Comparison of ENCODE assay signal across 2 cellular contexts in the genomic region with DNA sequence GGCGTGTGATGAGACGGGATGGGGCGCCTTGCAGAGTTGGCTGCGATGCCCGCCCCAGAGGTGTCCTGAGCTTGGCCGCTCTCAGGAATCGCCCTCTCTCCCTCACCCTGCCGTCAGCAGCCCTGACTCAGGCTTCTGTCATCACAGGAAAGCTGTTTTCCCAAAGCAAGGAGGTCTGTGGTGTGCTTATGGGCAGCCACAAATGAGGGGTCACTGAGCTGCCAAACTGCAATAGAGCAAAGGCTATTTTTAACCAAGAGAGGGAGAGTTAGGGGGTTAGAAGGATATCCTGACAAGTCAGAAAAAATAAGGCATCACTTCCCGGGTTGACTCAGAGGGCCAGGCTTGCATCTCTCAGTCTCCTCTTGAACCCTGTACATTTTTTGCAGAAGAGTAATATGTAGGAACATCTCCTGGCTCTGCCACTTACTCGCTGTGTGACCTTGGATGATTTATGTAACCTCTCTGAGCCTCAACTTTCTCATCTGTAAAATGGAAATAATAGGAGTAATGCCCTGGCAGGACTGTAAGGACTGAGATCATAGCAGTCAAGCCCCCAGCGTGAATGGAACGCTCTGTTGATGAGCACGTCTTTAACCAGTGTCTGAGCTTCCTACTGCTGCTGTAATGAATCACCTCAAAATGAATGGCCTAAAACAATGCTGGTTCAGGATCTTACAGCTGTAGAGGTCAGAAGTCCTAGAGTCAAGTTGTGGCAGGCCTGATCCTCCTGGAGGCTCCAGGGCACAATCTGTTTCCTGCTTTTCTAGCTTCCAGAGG.
TF ChIP-seq lines count a peak whose summit lies in the region.

No MANE protein-coding gene starts in this region.

TF ChIP-seq in K562, 482 proteins besides CTCF, POLR2A, EP300 and RAD21 (continued from another document and continues in another):
- 0 out of 2 replicates have a peak, but pooled peaks have one; percentile 14 for TF ChIP-seq JUN (IDR thresholded peaks at IDR 0.05; ENCODE audit: borderline replicate concordance, low read depth, low read length)
- no peak for TF ChIP-seq JUN (CRISPR knock-in tag; IDR thresholded peaks at IDR 0.05; ENCODE audit: borderline replicate concordance)
- TF ChIP-seq C11orf30 (IDR thresholded peaks at IDR 0.05; ENCODE audit: low read depth) = no peak
- TF ChIP-seq, protein P1, sequence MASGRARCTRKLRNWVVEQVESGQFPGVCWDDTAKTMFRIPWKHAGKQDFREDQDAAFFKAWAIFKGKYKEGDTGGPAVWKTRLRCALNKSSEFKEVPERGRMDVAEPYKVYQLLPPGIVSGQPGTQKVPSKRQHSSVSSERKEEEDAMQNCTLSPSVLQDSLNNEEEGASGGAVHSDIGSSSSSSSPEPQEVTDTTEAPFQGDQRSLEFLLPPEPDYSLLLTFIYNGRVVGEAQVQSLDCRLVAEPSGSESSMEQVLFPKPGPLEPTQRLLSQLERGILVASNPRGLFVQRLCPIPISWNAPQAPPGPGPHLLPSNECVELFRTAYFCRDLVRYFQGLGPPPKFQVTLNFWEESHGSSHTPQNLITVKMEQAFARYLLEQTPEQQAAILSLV (tag; IDR thresholded peaks at IDR 0.05) = no peak
- no peak for TF ChIP-seq ZSCAN32 (CRISPR knock-in tag; IDR thresholded peaks at IDR 0.05)
- TF ChIP-seq SETDB1 (IDR thresholded peaks at IDR 0.05; ENCODE audit: low read length) = no peak
- no peak for TF ChIP-seq PRPF4 (IDR thresholded peaks at IDR 0.05; ENCODE audit: insufficient read depth, low read depth, low read length, poor library complexity, severe bottlenecking)
- TF ChIP-seq TBL1XR1 (IDR thresholded peaks at IDR 0.05; ENCODE audit: low read length in 2 of 2) = no peak
- no peak for TF ChIP-seq ZBTB1 (CRISPR knock-in tag; IDR thresholded peaks at IDR 0.05; ENCODE audit: borderline replicate concordance, low read depth)
- TF ChIP-seq SLC30A9 (CRISPR knock-in tag; IDR thresholded peaks at IDR 0.05) = no peak
- no peak for TF ChIP-seq YBX1 (IDR thresholded peaks at IDR 0.05)
- TF ChIP-seq, protein P2, sequence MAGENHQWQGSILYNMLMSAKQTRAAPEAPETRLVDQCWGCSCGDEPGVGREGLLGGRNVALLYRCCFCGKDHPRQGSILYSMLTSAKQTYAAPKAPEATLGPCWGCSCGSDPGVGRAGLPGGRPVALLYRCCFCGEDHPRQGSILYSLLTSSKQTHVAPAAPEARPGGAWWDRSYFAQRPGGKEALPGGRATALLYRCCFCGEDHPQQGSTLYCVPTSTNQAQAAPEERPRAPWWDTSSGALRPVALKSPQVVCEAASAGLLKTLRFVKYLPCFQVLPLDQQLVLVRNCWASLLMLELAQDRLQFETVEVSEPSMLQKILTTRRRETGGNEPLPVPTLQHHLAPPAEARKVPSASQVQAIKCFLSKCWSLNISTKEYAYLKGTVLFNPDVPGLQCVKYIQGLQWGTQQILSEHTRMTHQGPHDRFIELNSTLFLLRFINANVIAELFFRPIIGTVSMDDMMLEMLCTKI (IDR thresholded peaks at IDR 0.05; ENCODE audit: partially characterized antibody) = no peak
- no peak for TF ChIP-seq HIVEP1 (CRISPR knock-in tag; IDR thresholded peaks at IDR 0.05)
- no peak for TF ChIP-seq SMAD3 (CRISPR knock-in tag; conservative IDR thresholded peaks at IDR 0.05)
- TF ChIP-seq RBM39 (optimal IDR thresholded peaks at IDR 0.05; ENCODE audit: low read depth, low read length) = no peak
- TF ChIP-seq KDM5B (IDR thresholded peaks at IDR 0.05; ENCODE audit: insufficient replicate concordance, low read depth, low read length) = no peak
- no peak for TF ChIP-seq CREB1 (IDR thresholded peaks at IDR 0.05)
- TF ChIP-seq CREB1 (CRISPR knock-in tag; IDR thresholded peaks at IDR 0.05) = no peak
- TF ChIP-seq TCF3 (CRISPR knock-in tag; IDR thresholded peaks at IDR 0.05) = peak; percentile 11; the same call in 1 of the 2 replicates
- TF ChIP-seq GTF2E2 (tag; IDR thresholded peaks at IDR 0.05) = 0 out of 2 replicates have a peak, but pooled peaks have one; percentile 43
- TF ChIP-seq BMI1 (IDR thresholded peaks at IDR 0.05; ENCODE audit: low read length) = no peak
- TF ChIP-seq, protein P3, sequence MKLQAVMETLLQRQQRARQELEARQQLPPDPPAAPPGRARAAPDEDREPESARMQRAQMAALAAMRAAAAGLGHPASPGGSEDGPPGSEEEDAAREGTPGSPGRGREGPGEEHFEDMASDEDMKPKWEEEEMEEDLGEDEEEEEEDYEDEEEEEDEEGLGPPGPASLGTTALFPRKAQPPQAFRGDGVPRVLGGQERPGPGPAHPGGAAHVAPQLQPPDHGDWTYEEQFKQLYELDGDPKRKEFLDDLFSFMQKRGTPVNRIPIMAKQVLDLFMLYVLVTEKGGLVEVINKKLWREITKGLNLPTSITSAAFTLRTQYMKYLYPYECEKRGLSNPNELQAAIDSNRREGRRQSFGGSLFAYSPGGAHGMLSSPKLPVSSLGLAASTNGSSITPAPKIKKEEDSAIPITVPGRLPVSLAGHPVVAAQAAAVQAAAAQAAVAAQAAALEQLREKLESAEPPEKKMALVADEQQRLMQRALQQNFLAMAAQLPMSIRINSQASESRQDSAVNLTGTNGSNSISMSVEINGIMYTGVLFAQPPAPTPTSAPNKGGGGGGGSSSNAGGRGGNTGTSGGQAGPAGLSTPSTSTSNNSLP (IDR thresholded peaks at IDR 0.05; ENCODE audit: borderline replicate concordance, low read depth, low read length) = no peak
- TF ChIP-seq, protein P4, sequence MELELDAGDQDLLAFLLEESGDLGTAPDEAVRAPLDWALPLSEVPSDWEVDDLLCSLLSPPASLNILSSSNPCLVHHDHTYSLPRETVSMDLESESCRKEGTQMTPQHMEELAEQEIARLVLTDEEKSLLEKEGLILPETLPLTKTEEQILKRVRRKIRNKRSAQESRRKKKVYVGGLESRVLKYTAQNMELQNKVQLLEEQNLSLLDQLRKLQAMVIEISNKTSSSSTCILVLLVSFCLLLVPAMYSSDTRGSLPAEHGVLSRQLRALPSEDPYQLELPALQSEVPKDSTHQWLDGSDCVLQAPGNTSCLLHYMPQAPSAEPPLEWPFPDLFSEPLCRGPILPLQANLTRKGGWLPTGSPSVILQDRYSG (tag; conservative IDR thresholded peaks at IDR 0.05; ENCODE audit: low read depth) = no peak
- peak; percentile 82 for TF ChIP-seq RBM25 (IDR thresholded peaks at IDR 0.05; ENCODE audit: low read depth, low read length, severe bottlenecking)
- TF ChIP-seq, protein P5, sequence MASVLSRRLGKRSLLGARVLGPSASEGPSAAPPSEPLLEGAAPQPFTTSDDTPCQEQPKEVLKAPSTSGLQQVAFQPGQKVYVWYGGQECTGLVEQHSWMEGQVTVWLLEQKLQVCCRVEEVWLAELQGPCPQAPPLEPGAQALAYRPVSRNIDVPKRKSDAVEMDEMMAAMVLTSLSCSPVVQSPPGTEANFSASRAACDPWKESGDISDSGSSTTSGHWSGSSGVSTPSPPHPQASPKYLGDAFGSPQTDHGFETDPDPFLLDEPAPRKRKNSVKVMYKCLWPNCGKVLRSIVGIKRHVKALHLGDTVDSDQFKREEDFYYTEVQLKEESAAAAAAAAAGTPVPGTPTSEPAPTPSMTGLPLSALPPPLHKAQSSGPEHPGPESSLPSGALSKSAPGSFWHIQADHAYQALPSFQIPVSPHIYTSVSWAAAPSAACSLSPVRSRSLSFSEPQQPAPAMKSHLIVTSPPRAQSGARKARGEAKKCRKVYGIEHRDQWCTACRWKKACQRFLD (CRISPR knock-in tag; IDR thresholded peaks at IDR 0.05) = no peak

TF ChIP-seq in GM23338, 12 proteins besides CTCF, POLR2A, EP300 and RAD21:
- TF ChIP-seq, protein P6, sequence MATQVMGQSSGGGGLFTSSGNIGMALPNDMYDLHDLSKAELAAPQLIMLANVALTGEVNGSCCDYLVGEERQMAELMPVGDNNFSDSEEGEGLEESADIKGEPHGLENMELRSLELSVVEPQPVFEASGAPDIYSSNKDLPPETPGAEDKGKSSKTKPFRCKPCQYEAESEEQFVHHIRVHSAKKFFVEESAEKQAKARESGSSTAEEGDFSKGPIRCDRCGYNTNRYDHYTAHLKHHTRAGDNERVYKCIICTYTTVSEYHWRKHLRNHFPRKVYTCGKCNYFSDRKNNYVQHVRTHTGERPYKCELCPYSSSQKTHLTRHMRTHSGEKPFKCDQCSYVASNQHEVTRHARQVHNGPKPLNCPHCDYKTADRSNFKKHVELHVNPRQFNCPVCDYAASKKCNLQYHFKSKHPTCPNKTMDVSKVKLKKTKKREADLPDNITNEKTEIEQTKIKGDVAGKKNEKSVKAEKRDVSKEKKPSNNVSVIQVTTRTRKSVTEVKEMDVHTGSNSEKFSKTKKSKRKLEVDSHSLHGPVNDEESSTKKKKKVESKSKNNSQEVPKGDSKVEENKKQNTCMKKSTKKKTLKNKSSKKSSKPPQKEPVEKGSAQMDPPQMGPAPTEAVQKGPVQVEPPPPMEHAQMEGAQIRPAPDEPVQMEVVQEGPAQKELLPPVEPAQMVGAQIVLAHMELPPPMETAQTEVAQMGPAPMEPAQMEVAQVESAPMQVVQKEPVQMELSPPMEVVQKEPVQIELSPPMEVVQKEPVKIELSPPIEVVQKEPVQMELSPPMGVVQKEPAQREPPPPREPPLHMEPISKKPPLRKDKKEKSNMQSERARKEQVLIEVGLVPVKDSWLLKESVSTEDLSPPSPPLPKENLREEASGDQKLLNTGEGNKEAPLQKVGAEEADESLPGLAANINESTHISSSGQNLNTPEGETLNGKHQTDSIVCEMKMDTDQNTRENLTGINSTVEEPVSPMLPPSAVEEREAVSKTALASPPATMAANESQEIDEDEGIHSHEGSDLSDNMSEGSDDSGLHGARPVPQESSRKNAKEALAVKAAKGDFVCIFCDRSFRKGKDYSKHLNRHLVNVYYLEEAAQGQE (IDR thresholded peaks at IDR 0.05; ENCODE audit: unreplicated experiment) = no peak
- no peak for TF ChIP-seq JUNB (IDR thresholded peaks at IDR 0.05; ENCODE audit: unreplicated experiment)
